ENCODE assay signal across 8 cellular contexts in the genomic region with DNA sequence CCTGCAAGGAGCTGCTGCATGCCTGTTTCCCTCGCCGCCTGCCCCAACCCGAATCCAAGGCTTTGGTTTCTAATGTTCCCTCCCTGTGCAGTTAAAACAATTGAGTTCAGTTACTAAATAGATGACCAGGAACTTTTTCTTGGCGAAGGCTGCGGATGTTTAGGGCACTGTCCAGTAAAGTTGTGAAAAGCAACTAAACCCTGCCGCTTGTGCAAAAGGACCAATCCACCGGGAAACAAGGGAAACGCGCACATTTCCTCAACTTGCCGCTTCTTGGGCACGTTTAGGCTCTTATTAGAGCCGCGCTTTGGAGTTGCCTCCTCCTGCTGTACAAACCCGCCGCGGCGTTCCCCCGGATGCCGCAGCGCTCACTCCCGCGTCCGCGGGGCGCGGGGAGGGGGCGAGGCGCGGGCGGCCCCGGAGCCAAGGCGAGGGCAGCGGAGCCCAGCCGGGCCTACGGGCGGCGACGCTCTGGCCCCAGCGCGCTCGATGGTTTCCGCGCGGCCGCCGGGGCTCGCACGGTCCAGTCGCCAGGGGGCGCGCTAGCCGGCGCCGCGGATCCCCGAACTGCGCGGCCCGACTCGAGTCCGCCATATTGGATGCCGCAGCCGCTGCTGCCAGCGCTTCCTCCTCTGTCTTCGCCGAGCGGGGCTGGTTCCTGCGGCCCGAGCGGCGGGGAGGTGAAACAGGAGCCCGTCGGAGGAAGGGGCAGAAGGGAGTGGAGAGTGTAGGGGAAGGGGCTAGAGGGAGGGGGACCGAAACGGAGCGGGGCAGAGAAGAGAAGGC. TPM values are rescaled to one million over a fixed set of nuclear protein-coding genes. Genes with fewer than 3 reads are reported as not detected.
DNase-seq lines count a peak whose midpoint lies in the region; ATAC-seq and TF ChIP-seq lines count a peak whose summit lies in the region.

A gene with protein sequence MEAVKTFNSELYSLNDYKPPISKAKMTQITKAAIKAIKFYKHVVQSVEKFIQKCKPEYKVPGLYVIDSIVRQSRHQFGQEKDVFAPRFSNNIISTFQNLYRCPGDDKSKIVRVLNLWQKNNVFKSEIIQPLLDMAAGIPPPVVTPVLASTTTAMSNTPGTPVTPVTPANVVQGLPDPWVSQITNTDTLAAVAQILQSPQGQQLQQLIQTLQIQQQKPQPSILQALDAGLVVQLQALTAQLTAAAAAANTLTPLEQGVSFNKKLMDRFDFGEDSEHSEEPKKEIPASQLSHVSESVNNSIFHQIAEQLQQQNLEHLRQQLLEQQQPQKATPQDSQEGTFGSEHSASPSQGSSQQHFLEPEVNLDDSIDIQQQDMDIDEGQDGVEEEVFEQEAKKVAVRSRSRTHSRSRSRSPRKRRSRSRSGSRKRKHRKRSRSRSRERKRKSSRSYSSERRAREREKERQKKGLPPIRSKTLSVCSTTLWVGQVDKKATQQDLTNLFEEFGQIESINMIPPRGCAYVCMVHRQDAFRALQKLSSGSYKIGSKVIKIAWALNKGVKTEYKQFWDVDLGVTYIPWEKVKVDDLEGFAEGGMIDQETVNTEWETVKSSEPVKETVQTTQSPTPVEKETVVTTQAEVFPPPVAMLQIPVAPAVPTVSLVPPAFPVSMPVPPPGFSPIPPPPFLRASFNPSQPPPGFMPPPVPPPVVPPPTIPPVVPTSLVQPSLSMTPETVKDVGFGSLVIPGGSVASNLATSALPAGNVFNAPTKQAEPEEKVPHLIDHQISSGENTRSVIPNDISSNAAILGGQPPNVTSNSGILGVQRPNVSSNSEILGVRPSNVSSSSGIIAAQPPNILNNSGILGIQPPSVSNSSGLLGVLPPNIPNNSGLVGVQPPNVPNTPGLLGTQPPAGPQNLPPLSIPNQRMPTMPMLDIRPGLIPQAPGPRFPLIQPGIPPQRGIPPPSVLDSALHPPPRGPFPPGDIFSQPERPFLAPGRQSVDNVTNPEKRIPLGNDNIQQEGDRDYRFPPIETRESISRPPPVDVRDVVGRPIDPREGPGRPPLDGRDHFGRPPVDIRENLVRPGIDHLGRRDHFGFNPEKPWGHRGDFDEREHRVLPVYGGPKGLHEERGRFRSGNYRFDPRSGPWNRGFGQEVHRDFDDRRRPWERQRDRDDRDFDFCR (N-terminal part only) (plus strand): TSS at position 593 of the 786 bp plus-strand sequence. CDS start 485 bp downstream, outside the sequence.

- intact Hi-C loops in vagina (cut with DNase I) = loop anchor here (10.0 kb wide), 1 partner anchor 72 kb away; no protein-coding TSS in a partner anchor

- H3K4me1 ChIP-seq in right atrium auricular region (peaks cover 0 to 46% of the 10 kb centered on the region in 2 donors), rectal smooth muscle tissue (ENCODE audit: control insufficient read depth, insufficient read depth, low read length) (peaks cover 18% of the 10 kb centered on the region), vagina (peaks cover 46% of the 10 kb centered on the region)

- H3K36me3 ChIP-seq in right atrium auricular region (no peaks in the 10 kb centered on the region), rectal smooth muscle tissue (ENCODE audit: control insufficient read depth, insufficient read depth, low read length) (no peaks in the 10 kb centered on the region), vagina (no peaks in the 10 kb centered on the region)

- TF ChIP-seq CTCF in GM13976 (IDR thresholded peaks at IDR 0.05; ENCODE audit: borderline replicate concordance, control extremely low read depth, extremely low read depth, insufficient read depth, missing control alignments) = peak; percentile 98
- TF ChIP-seq CTCF in right atrium auricular region (IDR thresholded peaks at IDR 0.05) = peak; percentile 83 to 89
- peak; percentile 29 to 74 (median 51) for TF ChIP-seq CTCF in vagina (IDR thresholded peaks at IDR 0.05)

- H3K4me3 ChIP-seq in right atrium auricular region (peak within 1 kb of the TSS; percentile 73 to 99), rectal smooth muscle tissue (ENCODE audit: low read length) (peak within 1 kb of the TSS; percentile 84), vagina (peak within 1 kb of the TSS; percentile 68 to 99)

- peak; percentile 86 for ATAC-seq in HG02642 (IDR thresholded peaks at IDR 0.05; ENCODE audit: poor library complexity, unreplicated experiment)

- H3K27ac ChIP-seq in angular gyrus (ENCODE audit: low read depth, low read length) = peak within 1 kb of the TSS; percentile 96
- peak within 1 kb of the TSS; percentile 99 to 100 for H3K27ac ChIP-seq in right atrium auricular region
- H3K27ac ChIP-seq in rectal smooth muscle tissue (ENCODE audit: low read depth, low read length) = peak within 1 kb of the TSS; percentile 98
- peak within 1 kb of the TSS; percentile 98 for H3K27ac ChIP-seq in vagina

- TF ChIP-seq POLR2A in vagina (IDR thresholded peaks at IDR 0.05) = peak in 1 of 2 donors; percentile 31

- peak within 1 kb of the TSS; percentile 73 for H3K9ac ChIP-seq in rectal smooth muscle tissue (ENCODE audit: low read length)

- H3K27me3 ChIP-seq in right atrium auricular region (no peaks in the 10 kb centered on the region), rectal smooth muscle tissue (ENCODE audit: control insufficient read depth, insufficient read depth, low read length) (no peaks in the 10 kb centered on the region), vagina (no peaks in the 10 kb centered on the region)

- H3K9me3 ChIP-seq in right atrium auricular region (no peaks in the 10 kb centered on the region), vagina (no peaks in the 10 kb centered on the region)

- in situ Hi-C loops in GM13976 (cut with MboI; ENCODE audit: low sequenced_read_pairs, unreplicated experiment) = no loop called here

- DNase-seq in GM13976 (ENCODE audit: low spot score) = peak; percentile 89
- DNase-seq in NCI-H1092 treated with DMSO at 0.1 percent for 48 hours (lab: John Stamatoyannopoulos, UW) = peak; percentile 86
- DNase-seq in T-helper 2 cell = peak; percentile 75 to 89 (median 79)
- DNase-seq in right atrium auricular region (ENCODE audit: low spot score) = peak; percentile 81
- no peak for DNase-seq in vagina (ENCODE audit: extremely low spot score in 2 of 2)

RNA-seq across cellular contexts. Expression of the gene that starts here (rescaled TPM):
- total RNA-seq in right atrium auricular region (10 to 100 TPM; 44.4 to 46.9 TPM), vagina (37.8 TPM)

Comparison
In these comparisons a context has a peak if more than half of its experiments do, and no peak if none do; other contexts are left out.
1. DNase-seq: peak in GM13976 (single experiment), NCI-H1092 treated with DMSO at 0.1 percent for 48 hours (single experiment), T-helper 2 cell (5 of 5) and right atrium auricular region (single experiment); none in vagina (0 of 2).
2. Peak in every context shown above with its lines, with median percentiles within 50 percentile points of each other: CTCF ChIP-seq, H3K27ac ChIP-seq and H3K4me3 ChIP-seq.